ENCODE assay signal across 22 cellular contexts in genomic region chr14:39434401-39434800, GRCh38. TPM values are rescaled to one million over a fixed set of nuclear protein-coding genes. Genes with fewer than 3 reads are reported as not detected.
A peak's percentile ranks its signal among the peaks of the same experiment; 100 is the strongest.
DNase-seq lines count a peak whose midpoint lies in the region; TF ChIP-seq lines count a peak whose summit lies in the region.
"Had no signal": no experiment of that assay in that cellular context is flagged by ENCODE, and none has a peak within 500 bp of the region (broad histone marks: within the 10 kb centered on the region; RNA-seq: fewer than 3 reads in every experiment).

No MANE protein-coding gene starts in this region.

- H3K4me2 ChIP-seq in SK-N-SH, result no peak overlapping the region

- H3K36me3 ChIP-seq in brain microvascular endothelial cell (replicated peaks) (no peaks in the 10 kb centered on the region), Peyer's patch (no peaks in the 10 kb centered on the region), SK-N-SH (replicated peaks in 1 of 2; ENCODE audit: control insufficient read depth in 1 of 2, insufficient read depth in 2 of 2, low read length in 1 of 2) (no peaks in the 10 kb centered on the region)
- H3K36me3 ChIP-seq: cardiac muscle cell, HAP-1, prostate gland, uterus had no signal

- DNase-seq in NOMO-1 treated with DMSO at 0.1 percent for 48 hours (lab: John Stamatoyannopoulos, UW; ENCODE audit: unreplicated experiment), result peak; percentile 8
- no peak for DNase-seq in NOMO-1 (lab: John Stamatoyannopoulos, UW; ENCODE audit: unreplicated experiment in 2 of 2)
- peak; percentile 55 for DNase-seq in NCI-H748 (lab: John Stamatoyannopoulos, UW; ENCODE audit: unreplicated experiment)
- DNase-seq in brain microvascular endothelial cell, result peak; percentile 3
- DNase-seq in superior temporal gyrus (ENCODE audit: extremely low spot score), result peak; percentile 68
- no peak for DNase-seq in RPMI8226
- DNase-seq in Peyer's patch, result no peak
- DNase-seq in SK-N-SH, result no peak
- DNase-seq: activated CD4-positive, alpha-beta memory T cell treated with anti-CD3 and anti-CD28 coated beads for 36 hours; activated CD4-positive, CD25-positive, alpha-beta regulatory T cell; activated effector memory CD4-positive, alpha-beta T cell treated with Interleukin-2 at 50 U/mL for 16 hours; CD4-positive, CD25-positive, alpha-beta regulatory T cell; GDM1; KBM-7; NCI-H2029 treated with DMSO at 0.1 percent for 48 hours; stimulated activated CD4-positive, alpha-beta T cell treated with anti-CD3 and anti-CD28 coated beads, Interleukin-1b, Interleukin-23, amount 100 ng/mL, for 48 hours; T1000; testis; uterus had no signal

- TF ChIP-seq POLR2A in Peyer's patch (IDR thresholded peaks at IDR 0.05), result no peak

- peaks cover 0 to 17% (median 8%) of the 10 kb centered on the region in 4 donors for H3K4me1 ChIP-seq in Peyer's patch
- peaks cover 0 to 7% of the 10 kb centered on the region in 2 experiments; a peak in 2 of 4 replicates for H3K4me1 ChIP-seq in SK-N-SH (ENCODE audit: control insufficient read depth in 1 of 2, insufficient read depth in 2 of 2, low read depth in 1 of 2, low read length in 1 of 2)
- H3K4me1 ChIP-seq: prostate gland, uterus had no signal

- H3K9me2 ChIP-seq in SK-N-SH, result no peaks in the 10 kb centered on the region

- H3K27me3 ChIP-seq in brain microvascular endothelial cell (replicated peaks) (no peaks in the 10 kb centered on the region), Peyer's patch (no peaks in the 10 kb centered on the region), SK-N-SH (ENCODE audit: insufficient read depth) (no peaks in the 10 kb centered on the region)
- H3K27me3 ChIP-seq: cardiac muscle cell, testis, uterus had no signal

- H3K9ac ChIP-seq in SK-N-SH, result no peak overlapping the region

- TF ChIP-seq CTCF in brain microvascular endothelial cell (IDR thresholded peaks at IDR 0.05; ENCODE audit: low read depth, low read length, missing control alignments) (no peak), Peyer's patch (IDR thresholded peaks at IDR 0.05) (no peak), SK-N-SH (IDR thresholded peaks at IDR 0.05) (no peak)

- H3K4me3 ChIP-seq in brain microvascular endothelial cell (ENCODE audit: low read depth, low read length), result no peak overlapping the region
- no peak overlapping the region for H3K4me3 ChIP-seq in Peyer's patch
- no peak overlapping the region for H3K4me3 ChIP-seq in SK-N-SH (ENCODE audit: low read depth in 2 of 2, low read length in 1 of 2)
- H3K4me3 ChIP-seq: prostate gland, uterus had no signal

- peaks cover 20% of the 10 kb centered on the region for H3K79me2 ChIP-seq in SK-N-SH (ENCODE audit: insufficient read depth)

- CTCF ChIA-PET in SK-N-SH (lab: Yijun Ruan, JAX), result no interaction called here

- no peak overlapping the region for H3K27ac ChIP-seq in brain microvascular endothelial cell
- H3K27ac ChIP-seq in Peyer's patch, result no peak overlapping the region
- no peak overlapping the region for H3K27ac ChIP-seq in SK-N-SH (ENCODE audit: low read depth in 2 of 2, low read length in 1 of 2)

- TF ChIP-seq RAD21 in SK-N-SH (IDR thresholded peaks at IDR 0.05; ENCODE audit: low read length), result no peak

- POLR2A ChIA-PET in SK-N-SH (lab: Yijun Ruan, JAX), result no interaction called here

- WGBS in SK-N-SH (ENCODE audit: low lambda C conversion rate), result 67% methylated on average over 2 of the region's 2 CpGs

- no peaks in the 10 kb centered on the region for H3K9me3 ChIP-seq in Peyer's patch
- H3K9me3 ChIP-seq in SK-N-SH, result no peaks in the 10 kb centered on the region
- H3K9me3 ChIP-seq: HAP-1, prostate gland, testis, uterus had no signal

- H3F3A ChIP-seq in SK-N-SH (replicated peaks; ENCODE audit: insufficient read depth), result no peaks in the 10 kb centered on the region

- in situ Hi-C loops in brain microvascular endothelial cell (cut with HindIII; ENCODE audit: low pct_ligation_motif_present, low sequenced_read_pairs), result no loop called here

- TF ChIP-seq EP300 in SK-N-SH (IDR thresholded peaks at IDR 0.05; ENCODE audit: borderline replicate concordance in 1 of 2, low read depth in 1 of 2, low read length in 1 of 2), result no peak

- no peaks in the 10 kb centered on the region for H4K20me1 ChIP-seq in SK-N-SH (ENCODE audit: insufficient read depth)

- H2AFZ ChIP-seq in SK-N-SH (ENCODE audit: low read depth), result no peak overlapping the region

TF ChIP-seq in SK-N-SH, 30 proteins besides CTCF, POLR2A, EP300 and RAD21:
- TF ChIP-seq POLR2AphosphoS5 (IDR thresholded peaks at IDR 0.05; ENCODE audit: low read depth, low read length) (no peak), JUND (IDR thresholded peaks at IDR 0.05) (no peak), USF1 (IDR thresholded peaks at IDR 0.05; ENCODE audit: borderline replicate concordance, low read depth) (no peak), YY1 (IDR thresholded peaks at IDR 0.05; ENCODE audit: low read depth) (no peak), MEF2A (IDR thresholded peaks at IDR 0.05; ENCODE audit: borderline replicate concordance, low read depth) (no peak), SMC3 (IDR thresholded peaks at IDR 0.05; ENCODE audit: low read depth, low read length) (no peak), RFX5 (IDR thresholded peaks at IDR 0.05; ENCODE audit: low read length) (no peak), IRF3 (IDR thresholded peaks at IDR 0.05; ENCODE audit: low read depth, low read length) (no peak), FOXM1 (IDR thresholded peaks at IDR 0.05; ENCODE audit: low read depth) (no peak), ZBTB33 (IDR thresholded peaks at IDR 0.05; ENCODE audit: borderline replicate concordance, low read depth) (no peak), FOXJ3 (CRISPR knock-in tag; IDR thresholded peaks at IDR 0.05) (no peak), NFIC (IDR thresholded peaks at IDR 0.05; ENCODE audit: borderline replicate concordance) (no peak), PBX3 (IDR thresholded peaks at IDR 0.05) (no peak), TCF12 (IDR thresholded peaks at IDR 0.05) (no peak), NRF1 (IDR thresholded peaks at IDR 0.05; ENCODE audit: low read depth, low read length) (no peak), CHD2 (IDR thresholded peaks at IDR 0.05; ENCODE audit: low read length, partially characterized antibody) (no peak)

RNA-seq across cellular contexts. Expression of gene FBXO33, which starts 2.2 kb away (rescaled TPM):
- 10 to 100 TPM in 2 of 4 donors, 1 to 10 TPM in 2; 6.2 to 15.8 (median 8.5) TPM for total RNA-seq in Peyer's patch
- polyA plus RNA-seq in SK-N-SH (2012; rRNA removed), result 4.2 and 6.3 TPM in 2 replicates
- 5.7 and 5.8 TPM in 2 replicates for polyA plus RNA-seq in SK-N-SH (2012; cell fraction: cytosol; rRNA removed)
- polyA plus RNA-seq in SK-N-SH (2012; cell fraction: nucleus; rRNA removed), result 2.4 and 5.1 TPM in 2 replicates

Comparison
In these comparisons a context has a peak if more than half of its experiments do, and no peak if none do; other contexts are left out.
1. DNase-seq: peak in NOMO-1 treated with DMSO at 0.1 percent for 48 hours (single experiment), NCI-H748 (single experiment), brain microvascular endothelial cell (single experiment) and superior temporal gyrus (single experiment); none in NOMO-1 (0 of 2), RPMI8226 (single experiment), Peyer's patch (0 of 3) and SK-N-SH (single experiment).